14 cellular contexts compared by ENCODE assay signal in genomic region chr5:134458234-134458633, GRCh38. TPM values are rescaled to one million over a fixed set of nuclear protein-coding genes. Genes with fewer than 3 reads are reported as not detected.
DNase-seq lines count a peak whose midpoint lies in the region; ATAC-seq, FAIRE-seq and TF ChIP-seq lines count a peak whose summit lies in the region.
"Had no signal": no experiment of that assay in that cellular context is flagged by ENCODE, and none has a peak within 500 bp of the region (broad histone marks: within the 10 kb centered on the region; RNA-seq: fewer than 3 reads in every experiment).

No MANE protein-coding gene starts in this region.

- TF ChIP-seq CTCF in HepG2 (CRISPR knock-in tag; IDR thresholded peaks at IDR 0.05), result no peak
- TF ChIP-seq CTCF in D721Med (IDR thresholded peaks at IDR 0.05; ENCODE audit: insufficient read depth, missing control alignments), result no peak

- DNase-seq in RCC 7860 (ENCODE audit: low spot score) (peak; percentile 53), fibroblast of gingiva (ENCODE audit: low read depth) (peak; percentile 75), HepG2 (ENCODE audit: low spot score) (no peak), D721Med (ENCODE audit: insufficient read length, low spot score) (no peak), germinal center (ENCODE audit: low spot score) (no peak), occipital lobe (lab: John Stamatoyannopoulos, UW) (no peak)
- DNase-seq: adrenal gland; effector CD8-positive, alpha-beta T cell; mesendoderm; NCI-H1417 treated with DMSO at 0.1 percent for 48 hours; NCI-H526 treated with DMSO at 0.1 percent for 48 hours; WERI-Rb-1 had no signal

- in situ Hi-C loops in HepG2 (cut with HindIII; ENCODE audit: extremely low pct_ligation_motif_present, low pct_unique_long_range_greater_than_20kb), result no loop called here

- H3K4me1 ChIP-seq in HepG2 (ENCODE audit: insufficient read depth, low read length) (peaks cover 17% of the 10 kb centered on the region; the same call in 1 of the 2 replicates), stomach smooth muscle (ENCODE audit: control insufficient read depth, insufficient read depth, low read length) (peaks cover 12% of the 10 kb centered on the region)

- ATAC-seq in HepG2 (peak; percentile 32), HG02571 (IDR thresholded peaks at IDR 0.05; ENCODE audit: unreplicated experiment) (no peak)

- 7% methylated on average over 3 of the region's 7 CpGs for WGBS in HepG2 (ENCODE audit: low lambda C conversion rate)

- CTCF ChIA-PET in HepG2 (lab: Yijun Ruan, JAX; ENCODE audit: low intra/inter-chr PET ratio, low total read pairs), result no interaction called here

- TF ChIP-seq EP300 in HepG2 (IDR thresholded peaks at IDR 0.05; ENCODE audit: low read depth in 2 of 2, low read length in 2 of 2) (no peak), HepG2 (CRISPR knock-in tag; IDR thresholded peaks at IDR 0.05; ENCODE audit: borderline replicate concordance) (no peak)

- H3K27ac ChIP-seq in HepG2 (ENCODE audit: extremely low read length, insufficient read depth, low read length), result no peak overlapping the region
- peak overlapping the region; percentile 6 for H3K27ac ChIP-seq in stomach smooth muscle (ENCODE audit: low read length)
- H3K27ac ChIP-seq: adrenal gland, WERI-Rb-1 had no signal

- TF ChIP-seq RAD21 in HepG2 (CRISPR knock-in tag; IDR thresholded peaks at IDR 0.05), result no peak

- FAIRE-seq in RCC 7860 (lab: Jason Lieb, UNC), result peak; percentile 4
- FAIRE-seq in HepG2 (lab: Jason Lieb, UNC), result no peak
- FAIRE-seq in D721Med (lab: Jason Lieb, UNC), result no peak

- H3K27me3 ChIP-seq in HepG2 (ENCODE audit: control insufficient read depth in 1 of 2, insufficient read depth in 2 of 2, low read length in 2 of 2) (peaks cover 0 to 14% of the 10 kb centered on the region in 2 experiments; a peak in 3 of 5 replicates), stomach smooth muscle (ENCODE audit: control insufficient read depth in 1 of 2, insufficient read depth in 2 of 2, low read length in 2 of 2) (no peaks in the 10 kb centered on the region)
- H3K27me3 ChIP-seq: adrenal gland had no signal

- BruUV-seq in HepG2 (replicated peaks; lab: Mats Ljungman, UMichigan), result no TSS peak

- H3K36me3 ChIP-seq in HepG2 (replicated peaks in 1 of 2; ENCODE audit: control insufficient read depth in 1 of 2, insufficient read depth in 2 of 2, low read length in 2 of 2), result no peaks in the 10 kb centered on the region
- no peaks in the 10 kb centered on the region for H3K36me3 ChIP-seq in stomach smooth muscle (ENCODE audit: control insufficient read depth in 2 of 2, insufficient read depth in 2 of 2, low read length in 2 of 2)
- H3K36me3 ChIP-seq: adrenal gland, WERI-Rb-1 had no signal

- H2AFZ ChIP-seq in HepG2 (ENCODE audit: low read length), result no peak overlapping the region

- POLR2A ChIA-PET in HepG2 (lab: Yijun Ruan, JAX), result interaction anchor here (0.6 to 3.2 kb wide), 3 partner anchors 8 to 78 kb away, joined by 3 to 9 read pairs (median 3); no protein-coding TSS in a partner anchor

- intact Hi-C loops in HepG2 (cut with micrococcal nuclease; ENCODE audit: unreplicated experiment), result no loop called here

- no peak overlapping the region for H3K4me3 ChIP-seq in HepG2 (replicated peaks in 1 of 3; ENCODE audit: insufficient read depth in 1 of 3, low read depth in 2 of 3, low read length in 3 of 3)
- peak overlapping the region in 1 of 2 donors; percentile 8 for H3K4me3 ChIP-seq in stomach smooth muscle (ENCODE audit: low read length in 2 of 2)
- H3K4me3 ChIP-seq: adrenal gland had no signal

- H4K20me1 ChIP-seq in HepG2 (ENCODE audit: insufficient read depth, low read length), result no peaks in the 10 kb centered on the region

- H3K9ac ChIP-seq in HepG2 (ENCODE audit: insufficient read depth, low read depth, low read length) (no peak overlapping the region), stomach smooth muscle (ENCODE audit: low read length in 2 of 2) (no peak overlapping the region)

- H3K9me3 ChIP-seq in HepG2 (ENCODE audit: low read length) (no peaks in the 10 kb centered on the region), stomach smooth muscle (ENCODE audit: control insufficient read depth in 2 of 2, low read length in 2 of 2) (no peaks in the 10 kb centered on the region)
- H3K9me3 ChIP-seq: adrenal gland had no signal

- no peak for TF ChIP-seq POLR2A in HepG2 (IDR thresholded peaks at IDR 0.05; ENCODE audit: insufficient read depth in 1 of 2, low read depth in 2 of 2, low read length in 2 of 2)

- H3K4me2 ChIP-seq in HepG2 (ENCODE audit: low read depth, low read length), result no peak overlapping the region

- H3K79me2 ChIP-seq in HepG2 (ENCODE audit: insufficient read depth, low read length), result no peaks in the 10 kb centered on the region

TF ChIP-seq in HepG2, 621 proteins besides CTCF, POLR2A, EP300 and RAD21 (continues in another document):
- TF ChIP-seq ZNF503 (CRISPR knock-in tag; IDR thresholded peaks at IDR 0.05), result no peak
- TF ChIP-seq, protein P1, sequence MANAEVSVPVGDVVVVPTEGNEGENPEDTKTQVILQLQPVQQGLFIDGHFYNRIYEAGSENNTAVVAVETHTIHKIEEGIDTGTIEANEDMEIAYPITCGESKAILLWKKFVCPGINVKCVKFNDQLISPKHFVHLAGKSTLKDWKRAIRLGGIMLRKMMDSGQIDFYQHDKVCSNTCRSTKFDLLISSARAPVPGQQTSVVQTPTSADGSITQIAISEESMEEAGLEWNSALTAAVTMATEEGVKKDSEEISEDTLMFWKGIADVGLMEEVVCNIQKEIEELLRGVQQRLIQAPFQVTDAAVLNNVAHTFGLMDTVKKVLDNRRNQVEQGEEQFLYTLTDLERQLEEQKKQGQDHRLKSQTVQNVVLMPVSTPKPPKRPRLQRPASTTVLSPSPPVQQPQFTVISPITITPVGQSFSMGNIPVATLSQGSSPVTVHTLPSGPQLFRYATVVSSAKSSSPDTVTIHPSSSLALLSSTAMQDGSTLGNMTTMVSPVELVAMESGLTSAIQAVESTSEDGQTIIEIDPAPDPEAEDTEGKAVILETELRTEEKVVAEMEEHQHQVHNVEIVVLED (CRISPR knock-in tag; IDR thresholded peaks at IDR 0.05; ENCODE audit: borderline replicate concordance), result no peak
- TF ChIP-seq ZNF20 (CRISPR knock-in tag; IDR thresholded peaks at IDR 0.05), result no peak
- no peak for TF ChIP-seq SP4 (CRISPR knock-in tag; IDR thresholded peaks at IDR 0.05)

RNA-seq across cellular contexts. Expression of gene CDKN2AIPNL, which starts 46.6 kb away (rescaled TPM):
- total RNA-seq in HepG2 (2016; rRNA removed; fragmentation: Illumina TruSeq; extraction: Trizol), result 46.5 and 51.2 TPM in 2 replicates
- 43.9 and 45.2 TPM in 2 replicates for total RNA-seq in HepG2 (2016; cell fraction: cytosol; rRNA removed; fragmentation: Illumina TruSeq; extraction: Trizol; ENCODE audit: low read depth)
- total RNA-seq in HepG2 (2016; cell fraction: insoluble cytoplasmic fraction; rRNA removed; fragmentation: Illumina TruSeq; extraction: Trizol), result 51.0 and 57.6 TPM in 2 replicates
- 82.5 and 85.3 TPM in 2 replicates for total RNA-seq in HepG2 (2016; cell fraction: membrane; rRNA removed; fragmentation: Illumina TruSeq; extraction: Trizol)
- total RNA-seq in HepG2 (2016; cell fraction: nucleus; rRNA removed; fragmentation: Illumina TruSeq; extraction: Trizol), result 16.1 and 18.5 TPM in 2 replicates
- polyA plus RNA-seq in HepG2 (2011; rRNA removed), result 13.5 and 17.4 TPM in 2 replicates
- 15.3 and 17.9 TPM in 2 replicates for polyA plus RNA-seq in HepG2 (2011; cell fraction: cytosol; rRNA removed)
- polyA plus RNA-seq in HepG2 (2011; cell fraction: nucleus; rRNA removed), result 3.4 and 4.0 TPM in 2 replicates
- polyA plus RNA-seq in HepG2 (2012), result 16.4 and 22.9 TPM in 2 replicates
- 45.6 and 53.1 TPM in 2 replicates for polyA plus RNA-seq in HepG2 (2016; cell fraction: cytosol; fragmentation: Illumina TruSeq; extraction: Trizol; ENCODE audit: low read depth)
- 52.5 and 57.0 TPM in 2 replicates for polyA plus RNA-seq in HepG2 (2016; cell fraction: insoluble cytoplasmic fraction; fragmentation: Illumina TruSeq; extraction: Trizol; ENCODE audit: low read depth)
- 72.1 and 73.9 TPM in 2 replicates for polyA plus RNA-seq in HepG2 (2016; cell fraction: membrane; fragmentation: Illumina TruSeq; extraction: Trizol; ENCODE audit: low read depth)
- 25.5 and 28.1 TPM in 2 replicates for polyA plus RNA-seq in HepG2 (2016; cell fraction: nucleus; fragmentation: Illumina TruSeq; extraction: Trizol; ENCODE audit: insufficient read depth, low read depth)
- 7.8 TPM in 2 replicates for polyA minus RNA-seq in HepG2 (2011; rRNA and poly(A)+ RNA removed; ENCODE audit: low replicate concordance)
- 5.6 and 10.3 TPM in 2 replicates for polyA minus RNA-seq in HepG2 (2011; cell fraction: cytosol; rRNA and poly(A)+ RNA removed)
- 5.3 and 6.8 TPM in 2 replicates for polyA minus RNA-seq in HepG2 (2011; cell fraction: nucleus; rRNA and poly(A)+ RNA removed)
- total RNA-seq in occipital lobe, result 52.9 TPM

Comparison
In these comparisons a context has a peak if more than half of its experiments do, and no peak if none do; other contexts are left out.
1. DNase-seq: peak in RCC 7860 (single experiment) and fibroblast of gingiva (single experiment); none in HepG2 (single experiment), D721Med (single experiment), germinal center (single experiment) and occipital lobe (single experiment).